1 cellular context compared by ENCODE assay signal in the genomic region with DNA sequence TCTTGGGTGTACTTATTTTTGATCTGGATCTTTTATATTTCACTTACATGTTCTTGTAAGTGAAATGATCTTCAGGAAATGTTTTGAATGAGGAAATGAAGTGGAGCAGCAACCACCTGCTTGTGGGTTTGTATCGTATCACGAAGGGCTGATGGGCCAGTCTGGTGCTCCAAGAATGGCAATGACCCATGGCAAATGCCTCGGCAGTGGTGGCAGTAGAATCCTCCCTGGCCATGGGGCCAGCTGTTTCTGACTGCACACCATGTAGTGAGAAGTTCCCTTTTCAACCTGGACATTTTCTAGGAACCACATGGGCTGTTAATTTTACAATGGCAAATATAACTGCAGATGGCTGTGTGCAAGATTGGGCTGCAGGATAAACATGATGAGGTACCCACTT.
TF ChIP-seq lines count a peak whose summit lies in the region.

No MANE protein-coding gene starts in this region.

TF ChIP-seq in H1, 55 proteins besides CTCF, POLR2A, EP300 and RAD21:
- no peak for TF ChIP-seq PHF8 (conservative IDR thresholded peaks at IDR 0.05; ENCODE audit: low read depth, low read length)
- no peak for TF ChIP-seq SP4 (IDR thresholded peaks at IDR 0.05; ENCODE audit: low read length)
- TF ChIP-seq KDM5A (IDR thresholded peaks at IDR 0.05; ENCODE audit: low read length) = no peak
- no peak for TF ChIP-seq GTF2F1 (IDR thresholded peaks at IDR 0.05; ENCODE audit: borderline replicate concordance, low read depth, low read length)
- TF ChIP-seq RXRA (IDR thresholded peaks at IDR 0.05; ENCODE audit: insufficient read depth, low read depth, low read length) = no peak
- no peak for TF ChIP-seq CEBPB (IDR thresholded peaks at IDR 0.05; ENCODE audit: low read depth, low read length)
- TF ChIP-seq ASH2L (IDR thresholded peaks at IDR 0.05; ENCODE audit: low read length) = no peak
